In genomic region chr11:93166867-93167266, GRCh38 we compare ENCODE assay signal across 15 cellular contexts.
DNase-seq lines count a peak whose midpoint lies in the region; ATAC-seq and TF ChIP-seq lines count a peak whose summit lies in the region.
"Had no signal": no experiment of that assay in that cellular context is flagged by ENCODE, and none has a peak within 500 bp of the region (broad histone marks: within the 10 kb centered on the region; RNA-seq: fewer than 3 reads in every experiment).

No MANE protein-coding gene starts in this region.

- H3K36me3 Mint-ChIP-seq in nephron progenitor cell (ENCODE audit: low read depth), result peaks cover 38% of the 10 kb centered on the region

- peak overlapping the region; percentile 74 for H3K27ac Mint-ChIP-seq in nephron progenitor cell
- H3K27ac Mint-ChIP-seq: mesothelial cell of epicardium had no signal

- no peaks in the 10 kb centered on the region for H3K27me3 Mint-ChIP-seq in nephron progenitor cell (ENCODE audit: low read depth, poor library complexity)
- H3K27me3 Mint-ChIP-seq: IgD-negative memory B cell had no signal

- no peaks in the 10 kb centered on the region for H3K9me3 Mint-ChIP-seq in nephron progenitor cell
- H3K9me3 Mint-ChIP-seq: IgD-negative memory B cell, mesothelial cell of epicardium had no signal

- no peak for DNase-seq in nephron progenitor cell
- no peak for DNase-seq in NCI-H2196 (lab: John Stamatoyannopoulos, UW; ENCODE audit: unreplicated experiment)
- DNase-seq in NOMO-1 treated with dmso at 0.1 percent for 144 hours (lab: John Stamatoyannopoulos, UW; ENCODE audit: unreplicated experiment), result no peak
- no peak for DNase-seq in DMS53 treated with DMSO at 0.1 percent for 48 hours (lab: John Stamatoyannopoulos, UW; ENCODE audit: unreplicated experiment)
- DNase-seq: activated CD4-positive, CD25-positive, alpha-beta regulatory T cell treated with anti-CD3 and anti-CD28 coated beads, Interleukin-2, amount 50 U/mL, for 72 hours; activated T-cell treated with anti-CD3 and anti-CD28 coated beads, Interleukin-2, amount 50 U/mL, for 48 hours; anterior cingulate cortex; NCI-H187; ovary; testis had no signal

- H3K4me3 Mint-ChIP-seq in nephron progenitor cell, result peak overlapping the region; percentile 47
- H3K4me3 Mint-ChIP-seq: IgD-negative memory B cell, mesothelial cell of epicardium had no signal

- TF ChIP-seq CTCF in nephron progenitor cell (IDR thresholded peaks at IDR 0.05), result no peak

- peaks cover 19% of the 10 kb centered on the region for H3K4me1 Mint-ChIP-seq in nephron progenitor cell

- peak; percentile 65 for ATAC-seq in GM18868 (IDR thresholded peaks at IDR 0.05; ENCODE audit: unreplicated experiment)
- peak; percentile 59 for ATAC-seq in HG02642 (IDR thresholded peaks at IDR 0.05; ENCODE audit: poor library complexity, unreplicated experiment)
- ATAC-seq in HG03521 (IDR thresholded peaks at IDR 0.05; ENCODE audit: unreplicated experiment), result peak; percentile 45
